12 cellular contexts compared by ENCODE assay signal in genomic region chr10:15348579-15348978, GRCh38. TPM values are rescaled to one million over a fixed set of nuclear protein-coding genes. Genes with fewer than 3 reads are reported as not detected.
DNase-seq lines count a peak whose midpoint lies in the region; ATAC-seq and TF ChIP-seq lines count a peak whose summit lies in the region.
"Had no signal": no experiment of that assay in that cellular context is flagged by ENCODE, and none has a peak within 500 bp of the region (broad histone marks: within the 10 kb centered on the region; RNA-seq: fewer than 3 reads in every experiment).

No MANE protein-coding gene starts in this region.

- H3K36me3 ChIP-seq in hepatocyte (replicated peaks; ENCODE audit: insufficient read depth, low read depth) (no peaks in the 10 kb centered on the region), skeletal muscle satellite cell (ENCODE audit: insufficient read depth, low read length) (no peaks in the 10 kb centered on the region)

- H3K9me2 ChIP-seq in hepatocyte (replicated peaks; ENCODE audit: insufficient read depth) = no peaks in the 10 kb centered on the region

- peak; percentile 37 for DNase-seq in EH (ENCODE audit: low read depth)
- peak; percentile 13 for DNase-seq in cerebellar cortex (ENCODE audit: low spot score)
- no peak for DNase-seq in hepatocyte (ENCODE audit: low spot score)
- no peak for DNase-seq in CD1c-positive myeloid dendritic cell (ENCODE audit: extremely low spot score)
- DNase-seq in cortex of kidney (lab: John Stamatoyannopoulos, UW) = no peak
- DNase-seq: activated T-cell treated with anti-CD3 and anti-CD28 coated beads, Interleukin-2, amount 50 U/mL, for 4 hours; Caco-2; islet precursor cell; stimulated activated naive CD4-positive, alpha-beta T cell had no signal

- no peak overlapping the region for H2AFZ ChIP-seq in hepatocyte

- no peaks in the 10 kb centered on the region for H3K9me3 ChIP-seq in hepatocyte (ENCODE audit: low read depth)
- no peaks in the 10 kb centered on the region for H3K9me3 ChIP-seq in skeletal muscle satellite cell (replicated peaks; ENCODE audit: low read length)
- H3K9me3 ChIP-seq: Caco-2 had no signal

- peak overlapping the region; percentile 63 for H3K9ac ChIP-seq in skeletal muscle satellite cell (ENCODE audit: low read depth, low read length)

- no peak for ATAC-seq in HG02763 (IDR thresholded peaks at IDR 0.05; ENCODE audit: unreplicated experiment)
- ATAC-seq in HG03097 (IDR thresholded peaks at IDR 0.05; ENCODE audit: low FRiP score, unreplicated experiment) = no peak
- ATAC-seq: activated T-cell treated with anti-CD3 and anti-CD28 coated beads, Interleukin-2, amount 50 U/mL, for 4 hours had no signal

- no peak overlapping the region for H3K27ac ChIP-seq in hepatocyte

- no peak overlapping the region for H3K4me3 ChIP-seq in hepatocyte
- H3K4me3 ChIP-seq in skeletal muscle satellite cell (ENCODE audit: low read length) = peak overlapping the region; percentile 58

- WGBS in hepatocyte (ENCODE audit: low lambda C conversion rate, missing lambda C conversion rate) = 73% methylated on average over 8 of the region's 8 CpGs

- H3K4me1 ChIP-seq in hepatocyte (ENCODE audit: insufficient read depth) (peaks cover 22% of the 10 kb centered on the region), skeletal muscle satellite cell (ENCODE audit: control insufficient read depth, insufficient read depth, low read length) (peaks cover 11% of the 10 kb centered on the region)

- H3K27me3 ChIP-seq in hepatocyte (no peaks in the 10 kb centered on the region), skeletal muscle satellite cell (ENCODE audit: control insufficient read depth, insufficient read depth, low read length) (no peaks in the 10 kb centered on the region)

- no peak for TF ChIP-seq CTCF in hepatocyte (IDR thresholded peaks at IDR 0.05; ENCODE audit: poor library complexity)

- H4K20me1 ChIP-seq in hepatocyte (ENCODE audit: insufficient read depth, poor library complexity, severe bottlenecking) = peaks cover 4% of the 10 kb centered on the region

- H3K79me2 ChIP-seq in hepatocyte = peaks cover 87% of the 10 kb centered on the region

- peak overlapping the region; percentile 25 for H3K4me2 ChIP-seq in hepatocyte
- peak overlapping the region; percentile 80 for H3K4me2 ChIP-seq in skeletal muscle satellite cell (ENCODE audit: low read length)

RNA-seq across cellular contexts. Expression of gene FAM171A1, which starts 22.5 kb away (rescaled TPM):
- 20.5 and 24.4 TPM in 2 replicates for total RNA-seq in hepatocyte
- polyA plus RNA-seq in hepatocyte = 29.5 and 32.3 TPM in 2 replicates
- 15.3 and 16.2 TPM in 2 replicates for total RNA-seq in skeletal muscle satellite cell (2012; rRNA removed)

Comparison
In these comparisons a context has a peak if more than half of its experiments do, and no peak if none do; other contexts are left out.
1. DNase-seq: peak in EH (single experiment) and cerebellar cortex (single experiment); none in hepatocyte (single experiment), CD1c-positive myeloid dendritic cell (single experiment) and cortex of kidney (single experiment).